In genomic region chr11:65280646-65281045, GRCh38 we compare ENCODE assay signal across 1 cellular context.
TF ChIP-seq lines count a peak whose summit lies in the region.

No MANE protein-coding gene starts in this region.

TF ChIP-seq in A549, 52 proteins besides CTCF, POLR2A, EP300 and RAD21 (continued from another document):
- TF ChIP-seq ELK1 (IDR thresholded peaks at IDR 0.05; ENCODE audit: low read depth, low read length), result no peak
- TF ChIP-seq HES2 (IDR thresholded peaks at IDR 0.05), result no peak
TF ChIP-seq in A549: peak in this region for 0.
